30 cellular contexts compared by ENCODE assay signal in genomic region chr16:79635488-79635887, GRCh38.
"Had no signal": no experiment of that assay in that cellular context is flagged by ENCODE, and none has a peak within 500 bp of the region (broad histone marks: within the 10 kb centered on the region; RNA-seq: fewer than 3 reads in every experiment).

No MANE protein-coding gene starts in this region.

- H3K79me2 ChIP-seq: parathyroid adenoma had no signal

- H3K27ac Mint-ChIP-seq: naive thymus-derived CD8-positive, alpha-beta T cell; natural killer cell treated with Interleukin-12 subunit alpha and Interleukin-12 subunit beta and Interleukin-15 and Interleukin-18, amount 100 ng/mL, for 72 hours; nephron progenitor cell; progenitor cell of endocrine pancreas; stimulated activated effector memory CD8-positive, alpha-beta T cell treated with anti-CD3 and anti-CD28 coated beads, Interleukin-12 subunit alpha, Interleukin-12 subunit beta, amount 100 ng/mL, for 72 hours; stimulated activated naive B cell treated with anti-CD40 and anti-IgM and Interleukin-4, amounts not matched to agents 10 μg/mL and 1 μg/mL and 100 μg/mL, for 72 hours; stimulated activated naive CD8-positive, alpha-beta T cell treated with anti-CD3 and anti-CD28 coated beads, Interleukin-15, Interleukin-2, amounts not matched to agents 100 ng/mL and 50 ng/mL, for 24 hours had no signal

- H3K4me3 ChIP-seq: ovary, psoas muscle, right lobe of liver, sigmoid colon, stomach, thoracic aorta, thyroid gland, tibial nerve, upper lobe of left lung, vagina had no signal

- H3K4me3 Mint-ChIP-seq: naive thymus-derived CD8-positive, alpha-beta T cell; natural killer cell treated with Interleukin-12 subunit alpha and Interleukin-12 subunit beta and Interleukin-15 and Interleukin-18, amount 100 ng/mL, for 72 hours; nephron progenitor cell; neural crest cell; stimulated activated effector memory CD8-positive, alpha-beta T cell treated with anti-CD3 and anti-CD28 coated beads, Interleukin-12 subunit alpha, Interleukin-12 subunit beta, amount 100 ng/mL, for 72 hours; stimulated activated naive B cell treated with anti-CD40 and anti-IgM and Interleukin-4, amounts not matched to agents 10 μg/mL and 1 μg/mL and 100 μg/mL, for 72 hours; stimulated activated naive CD8-positive, alpha-beta T cell treated with anti-CD3 and anti-CD28 coated beads, Interleukin-15, Interleukin-2, amounts not matched to agents 100 ng/mL and 50 ng/mL, for 24 hours had no signal

- H3K9me3 Mint-ChIP-seq: natural killer cell treated with Interleukin-12 subunit alpha and Interleukin-12 subunit beta and Interleukin-15 and Interleukin-18, amount 100 ng/mL, for 72 hours; nephron progenitor cell; stimulated activated effector memory CD8-positive, alpha-beta T cell treated with anti-CD3 and anti-CD28 coated beads, Interleukin-12 subunit alpha, Interleukin-12 subunit beta, amount 100 ng/mL, for 72 hours; stimulated activated naive B cell treated with anti-CD40 and anti-IgM and Interleukin-4, amounts not matched to agents 10 μg/mL and 1 μg/mL and 100 μg/mL, for 72 hours had no signal

- H3K36me3 ChIP-seq: ovary, right lobe of liver, sigmoid colon, stomach, thoracic aorta, thyroid gland, tibial nerve, upper lobe of left lung, vagina had no signal

- H3K4me1 ChIP-seq: psoas muscle, right lobe of liver, sigmoid colon had no signal

- H3K9ac ChIP-seq: parathyroid adenoma had no signal

- H3K27me3 ChIP-seq: ovary, right lobe of liver, sigmoid colon, stomach, thyroid gland, tibial nerve, upper lobe of left lung, vagina had no signal

- H3K9me3 ChIP-seq: ovary, psoas muscle, right lobe of liver, sigmoid colon, stomach, thoracic aorta, thyroid gland, tibial nerve, upper lobe of left lung, vagina had no signal

- H3K36me3 Mint-ChIP-seq: naive thymus-derived CD8-positive, alpha-beta T cell; natural killer cell treated with Interleukin-12 subunit alpha and Interleukin-12 subunit beta and Interleukin-15 and Interleukin-18, amount 100 ng/mL, for 72 hours; stimulated activated effector memory CD8-positive, alpha-beta T cell treated with anti-CD3 and anti-CD28 coated beads, Interleukin-12 subunit alpha, Interleukin-12 subunit beta, amount 100 ng/mL, for 72 hours; stimulated activated naive B cell treated with anti-CD40 and anti-IgM and Interleukin-4, amounts not matched to agents 10 μg/mL and 1 μg/mL and 100 μg/mL, for 72 hours had no signal

- H2AFZ ChIP-seq: parathyroid adenoma had no signal

- FAIRE-seq: small intestine, urothelium cell line had no signal

- H3K27ac ChIP-seq: ovary, parathyroid adenoma, psoas muscle, right lobe of liver, sigmoid colon, stomach, thoracic aorta, thyroid gland, tibial nerve, upper lobe of left lung, vagina had no signal

- DNase-seq: naive thymus-derived CD8-positive, alpha-beta T cell; nephron progenitor cell; occipital lobe; ovary; posterior cingulate gyrus; psoas muscle; right cardiac atrium; right lobe of liver; sigmoid colon; small intestine; stimulated activated CD4-positive, alpha-beta T cell treated with anti-CD3 and anti-CD28 coated beads, Interleukin-15, amount 100 ng/mL, for 24 hours; stimulated activated CD4-positive, alpha-beta T cell treated with anti-CD3 and anti-CD28 coated beads, Interleukin-2, amount 100 ng/mL, for 24 hours; stimulated activated CD4-positive, alpha-beta T cell treated with anti-CD3 and anti-CD28 coated beads, Interleukin-2, amount 100 ng/mL, for 48 hours; stimulated activated CD4-positive, alpha-beta T cell treated with anti-CD3 and anti-CD28 coated beads, Interleukin-4, amount 100 ng/mL, for 24 hours; stimulated activated naive B cell treated with anti-CD40 and anti-IgM and Interleukin-4, amounts not matched to agents 10 μg/mL and 1 μg/mL and 100 μg/mL, for 72 hours; stimulated activated naive CD4-positive, alpha-beta T cell treated with Interleukin-2 at 50 U/mL for 16 hours; stomach; thyroid gland; trophoblast cell; upper lobe of left lung had no signal
